15 cellular contexts compared by ENCODE assay signal in genomic region chr18:26654173-26655009, GRCh38.
DNase-seq lines count a peak whose midpoint lies in the region; ATAC-seq, FAIRE-seq and TF ChIP-seq lines count a peak whose summit lies in the region.
"Had no signal": no experiment of that assay in that cellular context is flagged by ENCODE, and none has a peak within 500 bp of the region (broad histone marks: within the 10 kb centered on the region; RNA-seq: fewer than 3 reads in every experiment).

No MANE protein-coding gene starts in this region.

- peak overlapping the region; percentile 82 to 86 (median 86) for H3K4me3 Mint-ChIP-seq in nephron
- no peak overlapping the region for H3K4me3 Mint-ChIP-seq in natural killer cell
- H3K4me3 Mint-ChIP-seq in stimulated activated naive B cell treated with anti-CD40 and anti-IgM and Interleukin-4, amounts not matched to agents 10 μg/mL and 1 μg/mL and 100 μg/mL, for 72 hours = no peak overlapping the region

- H3K27ac ChIP-seq in A549 = peak overlapping the region; percentile 91 to 99; a peak in 5 of 6 replicates
- peak overlapping the region; percentile 82 for H3K27ac ChIP-seq in caudate nucleus (ENCODE audit: low read depth, low read length)

- no peaks in the 10 kb centered on the region for H3K36me3 Mint-ChIP-seq in nephron (ENCODE audit: low read depth)
- H3K36me3 Mint-ChIP-seq in natural killer cell = peaks cover 14% of the 10 kb centered on the region
- no peaks in the 10 kb centered on the region for H3K36me3 Mint-ChIP-seq in stimulated activated naive B cell treated with anti-CD40 and anti-IgM and Interleukin-4, amounts not matched to agents 10 μg/mL and 1 μg/mL and 100 μg/mL, for 72 hours

- no peak for FAIRE-seq in A549 (lab: Jason Lieb, UNC)
- FAIRE-seq in HTR-8/SVneo (lab: Jason Lieb, UNC) = no peak
- FAIRE-seq: colon, GM18507, urothelium cell line had no signal

- H3K4me3 ChIP-seq in A549 = peak overlapping the region; percentile 63; the same call in 2 of the 3 replicates

- no peaks in the 10 kb centered on the region for H3K9me3 Mint-ChIP-seq in nephron
- H3K9me3 Mint-ChIP-seq in natural killer cell = no peaks in the 10 kb centered on the region
- H3K9me3 Mint-ChIP-seq in stimulated activated naive B cell treated with anti-CD40 and anti-IgM and Interleukin-4, amounts not matched to agents 10 μg/mL and 1 μg/mL and 100 μg/mL, for 72 hours = no peaks in the 10 kb centered on the region

- CTCF ChIA-PET in A549 (lab: Yijun Ruan, JAX) = interaction anchor here (1.2 to 1.6 kb wide), 3 partner anchors 33 to 248 kb away, joined by 3 to 5 read pairs (median 4); partner anchors contain the start of gene KCTD1

- intact Hi-C loops in natural killer cell (cut with micrococcal nuclease) = no loop called here

- TF ChIP-seq RAD21 in A549 (conservative IDR thresholded peaks at IDR 0.05 in 1 of 2, IDR thresholded peaks at IDR 0.05 in 1 of 2) = peak; percentile 46 to 50; a peak in 4 of 5 replicates

- H3K4me1 Mint-ChIP-seq in nephron (peaks cover 35% of the 10 kb centered on the region), natural killer cell (peaks cover 5 to 10% of the 10 kb centered on the region in 2 donors)
- peaks cover 7 to 11% of the 10 kb centered on the region in 2 donors for H3K4me1 Mint-ChIP-seq in stimulated activated naive B cell treated with anti-CD40 and anti-IgM and Interleukin-4, amounts not matched to agents 10 μg/mL and 1 μg/mL and 100 μg/mL, for 72 hours

- no peaks in the 10 kb centered on the region for H3K9me3 ChIP-seq in A549

- TF ChIP-seq POLR2A in A549 (IDR thresholded peaks at IDR 0.05; ENCODE audit: low read length) = no peak

- peaks cover 48% of the 10 kb centered on the region for H3K27me3 Mint-ChIP-seq in nephron (ENCODE audit: low read depth)
- peaks cover 62 to 87% of the 10 kb centered on the region in 2 donors for H3K27me3 Mint-ChIP-seq in natural killer cell (ENCODE audit: low read depth in 2 of 2)
- H3K27me3 Mint-ChIP-seq in stimulated activated naive B cell treated with anti-CD40 and anti-IgM and Interleukin-4, amounts not matched to agents 10 μg/mL and 1 μg/mL and 100 μg/mL, for 72 hours = peaks cover 65 to 78% of the 10 kb centered on the region in 2 donors

- H3K4me2 ChIP-seq in A549 = peak overlapping the region; percentile 92

- ATAC-seq in A549 (no peak), natural killer cell (no peak), GM21619 (IDR thresholded peaks at IDR 0.05; ENCODE audit: unreplicated experiment) (no peak)
- no peak for ATAC-seq in stimulated activated naive B cell treated with anti-CD40 and anti-IgM and Interleukin-4, amounts not matched to agents 10 μg/mL and 1 μg/mL and 100 μg/mL, for 72 hours (replicated peaks)
- ATAC-seq: activated CD8-positive, alpha-beta T cell treated with anti-CD3 and anti-CD28 coated beads, Interleukin-2, amount 10 ng/mL, durations not matched to agents 7 days and 5 days had no signal

- DNase-seq in A549 (ENCODE audit: low read depth in 1 of 2, low spot score in 1 of 2) (peak in 1 of 2 experiments; percentile 41), caudate nucleus (lab: John Stamatoyannopoulos, UW) (peak in 3 of 61 donors; percentile 16 to 29 (median 17)), natural killer cell (no peak), HTR-8/SVneo (ENCODE audit: insufficient read length, low spot score) (no peak)
- no peak for DNase-seq in stimulated activated naive B cell treated with anti-CD40 and anti-IgM and Interleukin-4, amounts not matched to agents 10 μg/mL and 1 μg/mL and 100 μg/mL, for 72 hours
- DNase-seq: activated CD8-positive, alpha-beta T cell treated with anti-CD3 and anti-CD28 coated beads, Interleukin-2, amount 10 ng/mL, durations not matched to agents 7 days and 5 days; activated naive CD4-positive, alpha-beta T cell treated with Interleukin-2 at 50 U/mL for 16 hours; NCI-H187 treated with DMSO at 0.1 percent for 48 hours; stimulated activated CD4-positive, alpha-beta T cell treated with anti-CD3 and anti-CD28 coated beads, Interleukin-12 subunit alpha, Interleukin-12 subunit beta, amount 100 ng/mL, for 4 hours had no signal

- H3K27ac Mint-ChIP-seq in nephron (peak overlapping the region; percentile 66 to 95 (median 81)), natural killer cell (no peak overlapping the region)
- H3K27ac Mint-ChIP-seq in stimulated activated naive B cell treated with anti-CD40 and anti-IgM and Interleukin-4, amounts not matched to agents 10 μg/mL and 1 μg/mL and 100 μg/mL, for 72 hours = no peak overlapping the region
- H3K27ac Mint-ChIP-seq: activated CD8-positive, alpha-beta T cell treated with anti-CD3 and anti-CD28 coated beads, Interleukin-2, amount 10 ng/mL, durations not matched to agents 7 days and 5 days had no signal

- TF ChIP-seq EP300 in A549 (IDR thresholded peaks at IDR 0.05) = 0 out of 5 replicates have a peak, but pooled peaks of 1 of the 2 experiments have one; percentile 13

- WGBS in A549 (ENCODE audit: missing lambda C conversion rate) = 9% methylated on average over 12 of the region's 12 CpGs

- peaks cover 28% of the 10 kb centered on the region for H3K4me1 ChIP-seq in A549

- POLR2A ChIA-PET in A549 (lab: Yijun Ruan, JAX) = interaction anchor here (0.6 to 0.8 kb wide), 2 partner anchors 106 to 427 kb away, joined by 3 read pairs; partner anchors contain the start of gene KCTD1

- TF ChIP-seq CTCF in A549 (IDR thresholded peaks at IDR 0.05) (peak; percentile 44), LNCAP (IDR thresholded peaks at IDR 0.05) (peak; percentile 22; the same call in 1 of the 2 replicates), nephron (IDR thresholded peaks at IDR 0.05; ENCODE audit: unreplicated experiment in 3 of 3) (peak in 2 of 3 experiments; percentile 8 to 16), natural killer cell (IDR thresholded peaks at IDR 0.05) (no peak)

TF ChIP-seq in A549, 52 proteins besides CTCF, POLR2A, EP300 and RAD21:
- TF ChIP-seq SMC3 (IDR thresholded peaks at IDR 0.05) (peak; percentile 54), KDM5A (IDR thresholded peaks at IDR 0.05) (no peak)

Comparison
In these comparisons a context has a peak if more than half of its experiments do, and no peak if none do; other contexts are left out.
1. H3K27ac Mint-ChIP-seq: peak in nephron (3 of 3); none in natural killer cell (0 of 2) and stimulated activated naive B cell treated with anti-CD40 and anti-IgM and Interleukin-4, amounts not matched to agents 10 μg/mL and 1 μg/mL and 100 μg/mL, for 72 hours (single experiment).
2. H3K4me3 Mint-ChIP-seq: peak in nephron (3 of 3); none in natural killer cell (single experiment) and stimulated activated naive B cell treated with anti-CD40 and anti-IgM and Interleukin-4, amounts not matched to agents 10 μg/mL and 1 μg/mL and 100 μg/mL, for 72 hours (0 of 2).